In the genomic region with DNA sequence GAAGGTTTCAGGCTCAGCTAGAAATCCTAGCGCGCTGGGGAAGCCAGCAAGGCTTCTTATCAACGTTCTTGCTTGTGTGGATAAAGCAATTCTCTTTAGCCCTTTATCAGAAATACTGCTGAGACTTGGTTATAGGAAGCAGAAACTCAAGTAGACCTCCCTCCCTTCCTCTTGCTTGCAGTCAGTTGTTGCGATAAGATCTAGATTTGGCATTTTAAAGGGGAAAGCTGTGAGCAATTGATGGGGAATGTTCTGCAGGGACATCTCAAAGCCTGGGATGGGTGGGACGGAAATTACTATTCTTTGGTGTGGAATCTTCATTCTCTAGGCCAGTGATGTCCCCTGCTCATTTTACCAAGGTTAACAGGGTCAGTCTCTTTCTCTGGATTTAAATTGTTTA, we compare ENCODE assay signal across 16 cellular contexts.
DNase-seq lines count a peak whose midpoint lies in the region; TF ChIP-seq lines count a peak whose summit lies in the region.
"Had no signal": no experiment of that assay in that cellular context is flagged by ENCODE, and none has a peak within 500 bp of the region (broad histone marks: within the 10 kb centered on the region; RNA-seq: fewer than 3 reads in every experiment).

No MANE protein-coding gene starts in this region.

- POLR2A ChIA-PET in Caco-2 (lab: Charles Lee) = no interaction called here

- no peak overlapping the region for H3K4me3 Mint-ChIP-seq in Caco-2 (ENCODE audit: unreplicated experiment)
- H3K4me3 Mint-ChIP-seq: B cell had no signal

- BruUV-seq in Caco-2 (replicated peaks; lab: Mats Ljungman, UMichigan) = no TSS peak

- no peaks in the 10 kb centered on the region for H3K9me3 Mint-ChIP-seq in Caco-2 (ENCODE audit: unreplicated experiment)

- no peaks in the 10 kb centered on the region for H3K4me1 Mint-ChIP-seq in Caco-2 (ENCODE audit: low read depth, unreplicated experiment)
- H3K4me1 Mint-ChIP-seq: B cell, IgD-negative memory B cell had no signal

- H3K9me3 ChIP-seq in BE2C (no peaks in the 10 kb centered on the region), MG63 (no peaks in the 10 kb centered on the region), Caco-2 (no peaks in the 10 kb centered on the region)
- H3K9me3 ChIP-seq: suprapubic skin had no signal

- H3K4me3 ChIP-seq in BE2C (ENCODE audit: low read depth, low read length) (peak overlapping the region; percentile 56), cardiac fibroblast (replicated peaks in 1 of 2; ENCODE audit: low read depth in 2 of 2, low read length in 2 of 2) (no peak overlapping the region), MG63 (no peak overlapping the region), Caco-2 (ENCODE audit: low read depth, low read length) (no peak overlapping the region)

- H3K36me3 ChIP-seq in BE2C (no peaks in the 10 kb centered on the region), MG63 (no peaks in the 10 kb centered on the region), Caco-2 (ENCODE audit: control insufficient read depth, insufficient read depth, low read length) (no peaks in the 10 kb centered on the region)
- H3K36me3 ChIP-seq: brain microvascular endothelial cell, suprapubic skin, WERI-Rb-1 had no signal

- no peak overlapping the region for H3K27ac Mint-ChIP-seq in Caco-2 (ENCODE audit: unreplicated experiment)
- H3K27ac Mint-ChIP-seq: B cell, IgD-negative memory B cell had no signal

- H3K27me3 ChIP-seq in BE2C (peaks cover 17% of the 10 kb centered on the region), MG63 (peaks cover 11% of the 10 kb centered on the region), Caco-2 (replicated peaks; ENCODE audit: control insufficient read depth, insufficient read depth, low read length) (no peaks in the 10 kb centered on the region)

- intact Hi-C loops in Caco-2 (cut with micrococcal nuclease; ENCODE audit: unreplicated experiment) = no loop called here

- peaks cover 27% of the 10 kb centered on the region for H3K27me3 Mint-ChIP-seq in Caco-2 (ENCODE audit: insufficient read depth, unreplicated experiment)

- H3K36me3 Mint-ChIP-seq in Caco-2 (ENCODE audit: insufficient read depth, unreplicated experiment) = no peaks in the 10 kb centered on the region
- H3K36me3 Mint-ChIP-seq: IgD-negative memory B cell had no signal

- TF ChIP-seq CTCF in BE2C (IDR thresholded peaks at IDR 0.05; ENCODE audit: low read depth, low read length) (no peak), cardiac fibroblast (IDR thresholded peaks at IDR 0.05; ENCODE audit: low read depth, low read length) (no peak), Caco-2 (IDR thresholded peaks at IDR 0.05; ENCODE audit: insufficient read depth in 1 of 2, low read depth in 1 of 2, low read length in 1 of 2, severe bottlenecking in 1 of 2, unreplicated experiment in 1 of 2) (no peak)

- CTCF ChIA-PET in Caco-2 (lab: Charles Lee) = no interaction called here

- DNase-seq in BE2C (no peak), HS-5 (ENCODE audit: low read depth) (peak; percentile 42), cardiac fibroblast (ENCODE audit: low read depth in 2 of 2) (peak; percentile 6 to 26), islet precursor cell (peak; percentile 84), MG63 (no peak), Caco-2 (no peak), DMS153 (lab: John Stamatoyannopoulos, UW) (no peak)
- no peak for DNase-seq in activated T-cell treated with anti-CD3 and anti-CD28 coated beads, Interleukin-2, amount 50 U/mL, for 48 hours
- DNase-seq: brain microvascular endothelial cell; effector memory CD4-positive, alpha-beta T cell; NCI-H1436; NCI-H510A; WERI-Rb-1 had no signal

- H3K4me1 ChIP-seq in BE2C (peaks cover 5% of the 10 kb centered on the region; the same call in 1 of the 2 replicates), Caco-2 (no peaks in the 10 kb centered on the region)

Comparison
In these comparisons a context has a peak if more than half of its experiments do, and no peak if none do; other contexts are left out.
1. DNase-seq: peak in HS-5 (single experiment), cardiac fibroblast (2 of 2) and islet precursor cell (single experiment); none in BE2C (single experiment), MG63 (single experiment), activated T-cell treated with anti-CD3 and anti-CD28 coated beads, Interleukin-2, amount 50 U/mL, for 48 hours (0 of 2), Caco-2 (0 of 2) and DMS153 (single experiment).